In genomic region chr9:137273095-137273490, GRCh38 we compare ENCODE assay signal across 19 cellular contexts. TPM values are rescaled to one million over a fixed set of nuclear protein-coding genes. Genes with fewer than 3 reads are reported as not detected.
DNase-seq lines count a peak whose midpoint lies in the region; ATAC-seq, FAIRE-seq and TF ChIP-seq lines count a peak whose summit lies in the region.
"Had no signal": no experiment of that assay in that cellular context is flagged by ENCODE, and none has a peak within 500 bp of the region (broad histone marks: within the 10 kb centered on the region; RNA-seq: fewer than 3 reads in every experiment).

No MANE protein-coding gene starts in this region.

- DNase-seq in NCI-H1417 (lab: John Stamatoyannopoulos, UW), result peak; percentile 4 to 67 (median 51)
- DNase-seq in NCI-H1417 treated with DMSO at 0.1 percent for 48 hours (lab: John Stamatoyannopoulos, UW), result no peak
- peak; percentile 91 for DNase-seq in DMS53 (lab: John Stamatoyannopoulos, UW)
- no peak for DNase-seq in RWPE1 (ENCODE audit: low spot score)
- peak; percentile 60 for DNase-seq in kidney
- no peak for DNase-seq in cerebellar nuclear complex (lab: John Stamatoyannopoulos, UW)
- DNase-seq in NCI-H226, result no peak
- DNase-seq in activated T-cell treated with anti-CD3 and anti-CD28 coated beads, Interleukin-2, amount 50 U/mL, for 72 hours, result no peak
- DNase-seq: 8988T, GDM1, GOT3, NCI-H1694, NCI-H2107, NCI-H446 treated with DMSO at 0.1 percent for 48 hours, NCI-H748 treated with DMSO at 0.1 percent for 48 hours, PC-3, Right ventricle myocardium superior had no signal

- FAIRE-seq in kidney (lab: Jason Lieb, UNC), result no peak

- CTCF ChIA-PET in RWPE1 (lab: Yijun Ruan, JAX), result interaction anchor here (1.0 to 1.5 kb wide), 3 partner anchors 11 to 37 kb away, joined by 3 to 6 read pairs (median 4); no protein-coding TSS in a partner anchor

- H3K4me3 ChIP-seq in kidney (ENCODE audit: low read length in 2 of 2), result no peak overlapping the region

- POLR2A ChIA-PET in RWPE1 (lab: Yijun Ruan, JAX; ENCODE audit: low non-redundant PET), result no interaction called here

- H3K36me3 ChIP-seq in kidney (ENCODE audit: control insufficient read depth in 1 of 2, insufficient read depth in 2 of 2, low read length in 2 of 2), result no peaks in the 10 kb centered on the region

- no peak overlapping the region for H3K9ac ChIP-seq in kidney (ENCODE audit: low read length in 2 of 2)

- H3K27ac Mint-ChIP-seq in activated T-cell treated with anti-CD3 and anti-CD28 coated beads, Interleukin-2, amount 50 U/mL, for 72 hours, result no peak overlapping the region

- no peaks in the 10 kb centered on the region for H3K27me3 Mint-ChIP-seq in activated T-cell treated with anti-CD3 and anti-CD28 coated beads, Interleukin-2, amount 50 U/mL, for 72 hours (ENCODE audit: low read depth)

- no peak for ATAC-seq in activated T-cell treated with anti-CD3 and anti-CD28 coated beads, Interleukin-2, amount 50 U/mL, for 72 hours (replicated peaks in 1 of 2)
- ATAC-seq: PC-3 had no signal

- H3K27ac ChIP-seq in RWPE1, result peak overlapping the region; percentile 94
- no peak overlapping the region for H3K27ac ChIP-seq in kidney (ENCODE audit: low read depth in 2 of 2, low read length in 2 of 2)

- H3K9me3 ChIP-seq in kidney (ENCODE audit: control insufficient read depth in 1 of 2, low read length in 2 of 2), result no peaks in the 10 kb centered on the region

- TF ChIP-seq CTCF in RWPE1 (conservative IDR thresholded peaks at IDR 0.05; ENCODE audit: low read depth), result no peak
- no peak for TF ChIP-seq CTCF in kidney (IDR thresholded peaks at IDR 0.05; ENCODE audit: borderline replicate concordance, extremely low read depth, insufficient read depth)

- peaks cover 31% of the 10 kb centered on the region for H3K4me1 Mint-ChIP-seq in activated T-cell treated with anti-CD3 and anti-CD28 coated beads, Interleukin-2, amount 50 U/mL, for 72 hours (ENCODE audit: low read depth)

- no peaks in the 10 kb centered on the region for H3K9me3 Mint-ChIP-seq in activated T-cell treated with anti-CD3 and anti-CD28 coated beads, Interleukin-2, amount 50 U/mL, for 72 hours
- H3K9me3 Mint-ChIP-seq: CD14-positive monocyte had no signal

- peaks cover 2 to 8% of the 10 kb centered on the region in 2 donors for H3K36me3 Mint-ChIP-seq in activated T-cell treated with anti-CD3 and anti-CD28 coated beads, Interleukin-2, amount 50 U/mL, for 72 hours (ENCODE audit: insufficient read depth in 2 of 2)

- H3K4me3 Mint-ChIP-seq in activated T-cell treated with anti-CD3 and anti-CD28 coated beads, Interleukin-2, amount 50 U/mL, for 72 hours, result no peak overlapping the region
- H3K4me3 Mint-ChIP-seq: CD14-positive monocyte had no signal

- intact Hi-C loops in kidney (cut with DNase I), result no loop called here

- H3K4me1 ChIP-seq in kidney (ENCODE audit: control insufficient read depth in 1 of 2, insufficient read depth in 1 of 2, low read depth in 1 of 2, low read length in 2 of 2), result peaks cover 20 to 42% of the 10 kb centered on the region in 2 donors

RNA-seq across cellular contexts. Expression of gene TOR4A, which starts 4.4 kb away (rescaled TPM):
- 23.8 TPM for total RNA-seq in kidney
- 4.9 TPM for polyA plus RNA-seq in kidney (ENCODE audit: insufficient read depth, low read depth, low replicate concordance)
- 1 to 10 TPM; 4.3 to 8.3 TPM for total RNA-seq in activated T-cell treated with anti-CD3 and anti-CD28 coated beads, Interleukin-2, amount 50 U/mL, for 72 hours

RNA-seq across cellular contexts. Expression of gene NELFB, which starts 18.0 kb away (rescaled TPM):
- total RNA-seq in kidney, result 57.3 TPM
- polyA plus RNA-seq in kidney (ENCODE audit: insufficient read depth, low read depth, low replicate concordance), result 43.8 TPM
- total RNA-seq in activated T-cell treated with anti-CD3 and anti-CD28 coated beads, Interleukin-2, amount 50 U/mL, for 72 hours, result 10 to 100 TPM; 53.1 to 56.6 TPM

RNA-seq across cellular contexts. Expression of gene STPG3, which starts 22.0 kb away (rescaled TPM):
- 0.38 TPM for total RNA-seq in kidney
- not detected for polyA plus RNA-seq in kidney (ENCODE audit: insufficient read depth, low read depth, low replicate concordance)
- under 1 TPM in 1 of 2 donors, not detected in 1; 0.63 TPM for total RNA-seq in activated T-cell treated with anti-CD3 and anti-CD28 coated beads, Interleukin-2, amount 50 U/mL, for 72 hours
- total RNA-seq: LHCN-M2, PC-3 had no signal
- polyA plus RNA-seq: CD14-positive monocyte had no signal

RNA-seq across cellular contexts. Expression of gene NRARP, which starts 29.0 kb away (rescaled TPM):
- 4.7 TPM for total RNA-seq in kidney
- 1.7 TPM for polyA plus RNA-seq in kidney (ENCODE audit: insufficient read depth, low read depth, low replicate concordance)
- 1 to 10 TPM; 1.6 to 2.0 TPM for total RNA-seq in activated T-cell treated with anti-CD3 and anti-CD28 coated beads, Interleukin-2, amount 50 U/mL, for 72 hours
- total RNA-seq: LHCN-M2 had no signal
- polyA plus RNA-seq: CD14-positive monocyte had no signal

RNA-seq across cellular contexts. Expression of gene TUBB4B, which starts 32.0 kb away (rescaled TPM):
- 258 TPM for total RNA-seq in kidney
- 394 TPM for polyA plus RNA-seq in kidney (ENCODE audit: insufficient read depth, low read depth, low replicate concordance)
- total RNA-seq in activated T-cell treated with anti-CD3 and anti-CD28 coated beads, Interleukin-2, amount 50 U/mL, for 72 hours, result 100 to 1,000 TPM; 122 to 128 TPM

Comparison
In these comparisons a context has a peak if more than half of its experiments do, and no peak if none do; other contexts are left out.
1. DNase-seq: peak in NCI-H1417 (3 of 3), DMS53 (single experiment) and kidney (single experiment); none in NCI-H1417 treated with DMSO at 0.1 percent for 48 hours (single experiment), RWPE1 (single experiment), cerebellar nuclear complex (0 of 2), NCI-H226 (single experiment) and activated T-cell treated with anti-CD3 and anti-CD28 coated beads, Interleukin-2, amount 50 U/mL, for 72 hours (0 of 2).